ENCODE assay signal across 27 cellular contexts in the genomic region with DNA sequence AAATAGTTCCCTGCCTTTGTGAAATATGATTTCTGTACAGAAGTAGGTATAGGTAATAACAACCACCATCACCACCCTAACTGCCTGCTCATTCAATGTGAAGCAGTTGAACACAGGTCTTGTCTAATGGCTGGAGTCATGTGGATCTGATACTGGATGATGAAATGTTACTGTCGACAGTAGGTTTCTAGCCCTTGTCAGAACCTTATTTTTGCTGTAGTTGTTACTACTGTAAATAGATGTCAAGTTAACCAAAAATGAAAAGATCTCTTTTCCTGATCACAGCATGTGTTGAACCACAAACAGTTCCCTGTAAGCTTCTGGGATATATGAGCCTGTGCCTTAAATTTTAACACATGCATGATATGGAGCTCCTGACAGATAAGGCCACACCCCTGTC.
A peak's percentile ranks its signal among the peaks of the same experiment; 100 is the strongest.
DNase-seq lines count a peak whose midpoint lies in the region; ATAC-seq, FAIRE-seq and TF ChIP-seq lines count a peak whose summit lies in the region.
"Had no signal": no experiment of that assay in that cellular context is flagged by ENCODE, and none has a peak within 500 bp of the region (broad histone marks: within the 10 kb centered on the region; RNA-seq: fewer than 3 reads in every experiment).

No MANE protein-coding gene starts in this region.

- TF ChIP-seq RAD21 in K562 (CRISPR knock-in tag; conservative IDR thresholded peaks at IDR 0.05 in 1 of 2, IDR thresholded peaks at IDR 0.05 in 1 of 2), result no peak

- TF ChIP-seq EP300 in K562 (IDR thresholded peaks at IDR 0.05; ENCODE audit: low read length), result no peak

- no peaks in the 10 kb centered on the region for H3K79me2 ChIP-seq in K562 (ENCODE audit: control insufficient read depth, insufficient read depth, low read length)

- DNase-seq in NCI-H69 (lab: John Stamatoyannopoulos, UW), result peak; percentile 7
- DNase-seq in OCI-M1 (lab: John Stamatoyannopoulos, UW), result peak; percentile 60
- DNase-seq in K562 (ENCODE audit: extremely low read depth in 1 of 4, low spot score in 3 of 4), result no peak
- DNase-seq in ureter (ENCODE audit: low spot score), result no peak
- DNase-seq in activated T-cell treated with anti-CD3 and anti-CD28 coated beads, Interleukin-2, amount 50 U/mL, for 4 hours, result no peak
- no peak for DNase-seq in GM10266 (ENCODE audit: extremely low spot score)
- DNase-seq: 8988T; ACHN; BE2C; C1 segment of cervical spinal cord; CD4-positive, alpha-beta memory T cell; CD4-positive, CD25-positive, alpha-beta regulatory T cell; CD8-positive, alpha-beta memory T cell; COR-L47; DMS 273 treated with DMSO at 0.1 percent for 48 hours; DMS153; DMS53; DND-41; EL; GDM1 had no signal

- no peaks in the 10 kb centered on the region for H3K36me3 Mint-ChIP-seq in activated T-cell treated with anti-CD3 and anti-CD28 coated beads, Interleukin-2, amount 50 U/mL, for 4 hours (ENCODE audit: insufficient read depth)
- H3K36me3 Mint-ChIP-seq: CD14-positive monocyte; CD4-positive, alpha-beta memory T cell; CD4-positive, CD25-positive, alpha-beta regulatory T cell; CD8-positive, alpha-beta memory T cell had no signal

- H3K27ac ChIP-seq in HEK293 (ENCODE audit: extremely low read depth, low read depth, low read length) (no peak overlapping the region), K562 (ENCODE audit: extremely low read depth, low read depth, low read length) (no peak overlapping the region)
- H3K27ac ChIP-seq: BLaER1 had no signal

- BruUV-seq in K562 (replicated peaks; lab: Mats Ljungman, UMichigan), result no TSS peak

- no peak overlapping the region for H3K4me3 ChIP-seq in HEK293 (ENCODE audit: low read depth, low read length)
- H3K4me3 ChIP-seq in K562, result no peak overlapping the region
- H3K4me3 ChIP-seq: BLaER1 had no signal

- H3K4me1 Mint-ChIP-seq in activated T-cell treated with anti-CD3 and anti-CD28 coated beads, Interleukin-2, amount 50 U/mL, for 4 hours (ENCODE audit: low read depth), result no peaks in the 10 kb centered on the region
- H3K4me1 Mint-ChIP-seq: CD14-positive monocyte; CD4-positive, alpha-beta memory T cell; CD4-positive, CD25-positive, alpha-beta regulatory T cell; CD8-positive, alpha-beta memory T cell had no signal

- no peaks in the 10 kb centered on the region; a peak in 1 of 5 replicates for H3K27me3 ChIP-seq in K562 (ENCODE audit: control insufficient read depth in 2 of 2, insufficient read depth in 2 of 2, low read length in 2 of 2)
- H3K27me3 ChIP-seq: BE2C, BLaER1 had no signal

- H3K36me3 ChIP-seq in HEK293 (ENCODE audit: control insufficient read depth in 2 of 2, insufficient read depth in 1 of 2, low read length in 2 of 2) (no peaks in the 10 kb centered on the region), K562 (ENCODE audit: control insufficient read depth, insufficient read depth, low read length) (no peaks in the 10 kb centered on the region)
- H3K36me3 ChIP-seq: BE2C, BLaER1 had no signal

- no peaks in the 10 kb centered on the region for H3K9me1 ChIP-seq in K562 (ENCODE audit: control insufficient read depth, insufficient read depth, low read length)

- no peak for TF ChIP-seq POLR2A in K562 (conservative IDR thresholded peaks at IDR 0.05)

- H3K27me3 Mint-ChIP-seq in activated T-cell treated with anti-CD3 and anti-CD28 coated beads, Interleukin-2, amount 50 U/mL, for 4 hours (ENCODE audit: low read depth), result peaks cover 4% of the 10 kb centered on the region

- no peak for ATAC-seq in K562
- ATAC-seq in GM21529 (IDR thresholded peaks at IDR 0.05; ENCODE audit: unreplicated experiment), result no peak
- no peak for ATAC-seq in activated T-cell treated with anti-CD3 and anti-CD28 coated beads, Interleukin-2, amount 50 U/mL, for 4 hours

- CTCF ChIA-PET in HEK293 (lab: Yijun Ruan, JAX), result no interaction called here
- CTCF ChIA-PET in K562 (lab: Yijun Ruan, JAX; ENCODE audit: low intra/inter-chr PET ratio), result no interaction called here

- in situ Hi-C loops in K562 (cut with MboI), result no loop called here

- TF ChIP-seq CTCF in HEK293 (tag by site-specific recombination; IDR thresholded peaks at IDR 0.05) (no peak), K562 (IDR thresholded peaks at IDR 0.05 in 2 of 3, conservative IDR thresholded peaks at IDR 0.05 in 1 of 3; ENCODE audit: insufficient read depth in 2 of 3, low read depth in 1 of 3, low read length in 3 of 3) (no peak), GM10266 (IDR thresholded peaks at IDR 0.05; ENCODE audit: control insufficient read depth, insufficient read depth, low read depth, missing control alignments) (no peak)

- H3K4me2 ChIP-seq in K562 (ENCODE audit: insufficient read depth, low read length), result no peak overlapping the region
- H3K4me2 ChIP-seq: BLaER1 had no signal

- 0% methylated on average over 1 of the region's 1 CpG for WGBS in K562 (ENCODE audit: insufficient coverage, low coverage, missing lambda C conversion rate)

- H3K4me1 ChIP-seq in HEK293 (ENCODE audit: control insufficient read depth, insufficient read depth, low read length), result no peaks in the 10 kb centered on the region; the same call in 1 of the 2 replicates
- H3K4me1 ChIP-seq in K562 (replicated peaks in 1 of 2; ENCODE audit: control insufficient read depth in 2 of 2, insufficient read depth in 2 of 2, low read length in 2 of 2), result no peaks in the 10 kb centered on the region
- H3K4me1 ChIP-seq: BLaER1 had no signal

- POLR2A ChIA-PET in HEK293 (lab: Yijun Ruan, JAX) (interaction anchor here (0.6 kb wide), 1 partner anchor 32 kb away, joined by 3 read pairs; no protein-coding TSS in a partner anchor), K562 (lab: Yijun Ruan, JAX) (no interaction called here)

- H3K4me3 Mint-ChIP-seq in activated T-cell treated with anti-CD3 and anti-CD28 coated beads, Interleukin-2, amount 50 U/mL, for 4 hours, result no peak overlapping the region
- H3K4me3 Mint-ChIP-seq: CD14-positive monocyte; CD4-positive, alpha-beta memory T cell; CD4-positive, CD25-positive, alpha-beta regulatory T cell; CD8-positive, alpha-beta memory T cell had no signal

- H3K9me3 Mint-ChIP-seq in activated T-cell treated with anti-CD3 and anti-CD28 coated beads, Interleukin-2, amount 50 U/mL, for 4 hours, result peaks cover 5% of the 10 kb centered on the region

- intact Hi-C loops in K562 (cut with micrococcal nuclease), result no loop called here

- FAIRE-seq in K562 (lab: Jason Lieb, UNC), result no peak
- FAIRE-seq: A204.1, GM12891, GM19239 had no signal

- no peaks in the 10 kb centered on the region for H3K9me3 ChIP-seq in HEK293 (ENCODE audit: control insufficient read depth, insufficient read depth, low read depth, low read length)
- no peaks in the 10 kb centered on the region for H3K9me3 ChIP-seq in K562 (replicated peaks; ENCODE audit: control insufficient read depth, insufficient read depth, low read depth, low read length)
- H3K9me3 ChIP-seq: BE2C had no signal

- H4K20me1 ChIP-seq in K562 (replicated peaks; ENCODE audit: control insufficient read depth, insufficient read depth, low read length), result no peaks in the 10 kb centered on the region
- H4K20me1 ChIP-seq: BLaER1 had no signal

- H3K9ac ChIP-seq in K562 (ENCODE audit: insufficient read depth in 1 of 2, low read depth in 2 of 2, low read length in 2 of 2), result no peak overlapping the region
- H3K9ac ChIP-seq: BLaER1 had no signal

- H2AFZ ChIP-seq in K562 (ENCODE audit: low read depth, low read length), result no peak overlapping the region

TF ChIP-seq in HEK293, 187 proteins besides CTCF, POLR2A, EP300 and RAD21:
- TF ChIP-seq ZBTB7A (tag by site-specific recombination; IDR thresholded peaks at IDR 0.05; ENCODE audit: low read depth), result no peak
- TF ChIP-seq ZBTB17 (tag by site-specific recombination; IDR thresholded peaks at IDR 0.05), result 0 out of 2 replicates have a peak, but pooled peaks have one; percentile 15
- TF ChIP-seq ZBTB8A (tag by site-specific recombination; IDR thresholded peaks at IDR 0.05), result no peak

TF ChIP-seq in K562, 482 proteins besides CTCF, POLR2A, EP300 and RAD21 (continues in another document):
- no peak for TF ChIP-seq HMG20A (CRISPR knock-in tag; conservative IDR thresholded peaks at IDR 0.05)
- TF ChIP-seq, protein P1, sequence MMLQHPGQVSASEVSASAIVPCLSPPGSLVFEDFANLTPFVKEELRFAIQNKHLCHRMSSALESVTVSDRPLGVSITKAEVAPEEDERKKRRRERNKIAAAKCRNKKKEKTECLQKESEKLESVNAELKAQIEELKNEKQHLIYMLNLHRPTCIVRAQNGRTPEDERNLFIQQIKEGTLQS (IDR thresholded peaks at IDR 0.05), result peak; percentile 38; the same call in 1 of the 2 replicates
- TF ChIP-seq, protein P1 (CRISPR knock-in tag; conservative IDR thresholded peaks at IDR 0.05), result no peak
- TF ChIP-seq, protein P2, sequence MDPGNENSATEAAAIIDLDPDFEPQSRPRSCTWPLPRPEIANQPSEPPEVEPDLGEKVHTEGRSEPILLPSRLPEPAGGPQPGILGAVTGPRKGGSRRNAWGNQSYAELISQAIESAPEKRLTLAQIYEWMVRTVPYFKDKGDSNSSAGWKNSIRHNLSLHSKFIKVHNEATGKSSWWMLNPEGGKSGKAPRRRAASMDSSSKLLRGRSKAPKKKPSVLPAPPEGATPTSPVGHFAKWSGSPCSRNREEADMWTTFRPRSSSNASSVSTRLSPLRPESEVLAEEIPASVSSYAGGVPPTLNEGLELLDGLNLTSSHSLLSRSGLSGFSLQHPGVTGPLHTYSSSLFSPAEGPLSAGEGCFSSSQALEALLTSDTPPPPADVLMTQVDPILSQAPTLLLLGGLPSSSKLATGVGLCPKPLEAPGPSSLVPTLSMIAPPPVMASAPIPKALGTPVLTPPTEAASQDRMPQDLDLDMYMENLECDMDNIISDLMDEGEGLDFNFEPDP (CRISPR knock-in tag; IDR thresholded peaks at IDR 0.05), result no peak
- no peak for TF ChIP-seq XRCC3 (IDR thresholded peaks at IDR 0.05)

Comparison
In these comparisons a context has a peak if more than half of its experiments do, and no peak if none do; other contexts are left out.
1. DNase-seq: peak in NCI-H69 (single experiment) and OCI-M1 (single experiment); none in K562 (0 of 4), ureter (single experiment), activated T-cell treated with anti-CD3 and anti-CD28 coated beads, Interleukin-2, amount 50 U/mL, for 4 hours (single experiment) and GM10266 (single experiment).